9 cellular contexts compared by ENCODE assay signal in the genomic region with DNA sequence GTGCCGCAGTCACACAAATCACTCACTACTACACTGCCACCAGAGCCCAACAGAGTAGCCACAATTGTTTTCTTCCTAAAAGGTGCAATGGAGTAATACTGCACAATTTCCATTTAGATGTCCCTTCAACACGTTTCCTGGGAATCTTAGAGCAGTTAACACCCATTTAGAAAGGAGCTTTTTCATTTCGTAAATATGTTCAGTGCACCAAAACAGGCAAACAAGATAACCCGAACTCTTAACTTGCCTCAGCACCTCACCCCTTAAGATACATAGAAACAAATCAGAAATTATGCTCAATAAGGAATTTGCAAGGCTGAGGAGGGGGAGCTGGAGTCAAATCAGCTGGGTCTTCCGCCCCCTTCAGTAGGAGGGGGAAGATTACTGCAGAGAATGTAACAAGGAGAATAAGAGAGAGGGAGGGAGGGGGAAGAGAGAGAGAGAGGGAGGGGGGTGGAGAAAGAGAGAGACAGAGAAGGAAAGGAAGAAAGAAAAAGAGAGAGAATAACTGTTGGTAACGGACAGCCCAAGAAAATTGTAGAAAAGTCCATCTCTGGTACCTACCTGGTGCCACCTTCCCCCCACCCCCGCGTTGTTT.
DNase-seq lines count a peak whose midpoint lies in the region; ATAC-seq, FAIRE-seq and TF ChIP-seq lines count a peak whose summit lies in the region.
"Had no signal": no experiment of that assay in that cellular context is flagged by ENCODE, and none has a peak within 500 bp of the region (broad histone marks: within the 10 kb centered on the region; RNA-seq: fewer than 3 reads in every experiment).

No MANE protein-coding gene starts in this region.

- peak overlapping the region; percentile 91 for H3K4me3 Mint-ChIP-seq in memory B cell

- H3K36me3 ChIP-seq in bronchial epithelial cell (ENCODE audit: control insufficient read depth, insufficient read depth, low read length) (no peaks in the 10 kb centered on the region), uterus (no peaks in the 10 kb centered on the region)

- H3K4me3 ChIP-seq in AG04449 (ENCODE audit: low read depth, low read length), result peak overlapping the region; percentile 55
- peak overlapping the region; percentile 64 for H3K4me3 ChIP-seq in Jurkat, Clone E6-1 (ENCODE audit: low read length)
- H3K4me3 ChIP-seq in bronchial epithelial cell (ENCODE audit: low read depth, low read length), result peak overlapping the region; percentile 39
- peak overlapping the region; percentile 51 to 83 for H3K4me3 ChIP-seq in uterus

- no peaks in the 10 kb centered on the region for H3K27me3 Mint-ChIP-seq in memory B cell

- DNase-seq in AG04449 (ENCODE audit: low read depth, low spot score), result no peak
- DNase-seq in Jurkat, Clone E6-1 (ENCODE audit: low read depth, low spot score), result peak; percentile 37
- no peak for DNase-seq in bronchial epithelial cell (ENCODE audit: low read depth)
- no peak for DNase-seq in memory B cell (ENCODE audit: low spot score in 2 of 2)
- DNase-seq in uterus, result no peak
- DNase-seq in germinal center (ENCODE audit: low spot score), result no peak
- DNase-seq in HuH-7 (ENCODE audit: low spot score), result no peak

- H3K9me3 ChIP-seq in uterus, result no peaks in the 10 kb centered on the region

- H3K27ac ChIP-seq in uterus, result peak overlapping the region; percentile 86 to 98

- peaks cover 2% of the 10 kb centered on the region for H3K9me3 Mint-ChIP-seq in memory B cell

- POLR2A ChIA-PET in AG04449 (lab: Yijun Ruan, JAX), result interaction anchor here (0.8 to 1.7 kb wide), 3 partner anchors 15 to 109 kb away, joined by 3 to 6 read pairs (median 5); no protein-coding TSS in a partner anchor

- peaks cover 50% of the 10 kb centered on the region for H3K4me1 Mint-ChIP-seq in memory B cell

- CTCF ChIA-PET in AG04449 (lab: Yijun Ruan, JAX), result interaction anchor here (0.6 to 7.4 kb wide), 35 partner anchors 8 to 367 kb away, joined by 3 to 170 read pairs (median 9); no protein-coding TSS in a partner anchor

- intact Hi-C loops in uterus (cut with DNase I; ENCODE audit: low total_unique reads), result no loop called here

- peak overlapping the region; percentile 93 for H3K27ac Mint-ChIP-seq in memory B cell

- ATAC-seq in memory B cell (ENCODE audit: low read depth), result no peak
- ATAC-seq in HG03097 (IDR thresholded peaks at IDR 0.05; ENCODE audit: low FRiP score, unreplicated experiment), result no peak

- TF ChIP-seq CTCF in AG04449 (IDR thresholded peaks at IDR 0.05; ENCODE audit: insufficient read depth, low read length, missing control alignments) (no peak), bronchial epithelial cell (IDR thresholded peaks at IDR 0.05; ENCODE audit: insufficient read depth, low read length, severe bottlenecking) (no peak), uterus (IDR thresholded peaks at IDR 0.05) (no peak)

- H3K36me3 Mint-ChIP-seq in memory B cell, result no peaks in the 10 kb centered on the region

- TF ChIP-seq POLR2A in uterus (IDR thresholded peaks at IDR 0.05), result no peak

- H3K27me3 ChIP-seq in bronchial epithelial cell (ENCODE audit: control insufficient read depth, insufficient read depth, low read length) (no peaks in the 10 kb centered on the region), uterus (no peaks in the 10 kb centered on the region)

- no peak for FAIRE-seq in bronchial epithelial cell (lab: Jason Lieb, UNC)
- FAIRE-seq: islet of Langerhans had no signal

- peaks cover 0 to 15% of the 10 kb centered on the region in 2 donors for H3K4me1 ChIP-seq in uterus
